In genomic region chr1:186297439-186297838, GRCh38 we compare ENCODE assay signal across 2 cellular contexts.
TF ChIP-seq lines count a peak whose summit lies in the region.

No MANE protein-coding gene starts in this region.

TF ChIP-seq in liver, 16 proteins besides CTCF, POLR2A, EP300 and RAD21 (continued from another document):
- TF ChIP-seq, protein P1, sequence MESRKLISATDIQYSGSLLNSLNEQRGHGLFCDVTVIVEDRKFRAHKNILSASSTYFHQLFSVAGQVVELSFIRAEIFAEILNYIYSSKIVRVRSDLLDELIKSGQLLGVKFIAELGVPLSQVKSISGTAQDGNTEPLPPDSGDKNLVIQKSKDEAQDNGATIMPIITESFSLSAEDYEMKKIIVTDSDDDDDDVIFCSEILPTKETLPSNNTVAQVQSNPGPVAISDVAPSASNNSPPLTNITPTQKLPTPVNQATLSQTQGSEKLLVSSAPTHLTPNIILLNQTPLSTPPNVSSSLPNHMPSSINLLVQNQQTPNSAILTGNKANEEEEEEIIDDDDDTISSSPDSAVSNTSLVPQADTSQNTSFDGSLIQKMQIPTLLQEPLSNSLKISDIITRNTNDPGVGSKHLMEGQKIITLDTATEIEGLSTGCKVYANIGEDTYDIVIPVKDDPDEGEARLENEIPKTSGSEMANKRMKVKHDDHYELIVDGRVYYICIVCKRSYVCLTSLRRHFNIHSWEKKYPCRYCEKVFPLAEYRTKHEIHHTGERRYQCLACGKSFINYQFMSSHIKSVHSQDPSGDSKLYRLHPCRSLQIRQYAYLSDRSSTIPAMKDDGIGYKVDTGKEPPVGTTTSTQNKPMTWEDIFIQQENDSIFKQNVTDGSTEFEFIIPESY (IDR thresholded peaks at IDR 0.05): no peak
- TF ChIP-seq RXRA (IDR thresholded peaks at IDR 0.05) (no peak), HNF4G (IDR thresholded peaks at IDR 0.05) (no peak), ATF3 (IDR thresholded peaks at IDR 0.05) (no peak), FOXA1 (IDR thresholded peaks at IDR 0.05) (no peak), HNF4A (conservative IDR thresholded peaks at IDR 0.05) (no peak)
TF ChIP-seq in liver: peak in this region for 0.

TF ChIP-seq in HepG2, 621 proteins besides CTCF, POLR2A, EP300 and RAD21 (continued from another document):
- TF ChIP-seq, protein P2, sequence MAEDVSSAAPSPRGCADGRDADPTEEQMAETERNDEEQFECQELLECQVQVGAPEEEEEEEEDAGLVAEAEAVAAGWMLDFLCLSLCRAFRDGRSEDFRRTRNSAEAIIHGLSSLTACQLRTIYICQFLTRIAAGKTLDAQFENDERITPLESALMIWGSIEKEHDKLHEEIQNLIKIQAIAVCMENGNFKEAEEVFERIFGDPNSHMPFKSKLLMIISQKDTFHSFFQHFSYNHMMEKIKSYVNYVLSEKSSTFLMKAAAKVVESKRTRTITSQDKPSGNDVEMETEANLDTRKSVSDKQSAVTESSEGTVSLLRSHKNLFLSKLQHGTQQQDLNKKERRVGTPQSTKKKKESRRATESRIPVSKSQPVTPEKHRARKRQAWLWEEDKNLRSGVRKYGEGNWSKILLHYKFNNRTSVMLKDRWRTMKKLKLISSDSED (CRISPR knock-in tag; IDR thresholded peaks at IDR 0.05): no peak
- TF ChIP-seq, protein P3, sequence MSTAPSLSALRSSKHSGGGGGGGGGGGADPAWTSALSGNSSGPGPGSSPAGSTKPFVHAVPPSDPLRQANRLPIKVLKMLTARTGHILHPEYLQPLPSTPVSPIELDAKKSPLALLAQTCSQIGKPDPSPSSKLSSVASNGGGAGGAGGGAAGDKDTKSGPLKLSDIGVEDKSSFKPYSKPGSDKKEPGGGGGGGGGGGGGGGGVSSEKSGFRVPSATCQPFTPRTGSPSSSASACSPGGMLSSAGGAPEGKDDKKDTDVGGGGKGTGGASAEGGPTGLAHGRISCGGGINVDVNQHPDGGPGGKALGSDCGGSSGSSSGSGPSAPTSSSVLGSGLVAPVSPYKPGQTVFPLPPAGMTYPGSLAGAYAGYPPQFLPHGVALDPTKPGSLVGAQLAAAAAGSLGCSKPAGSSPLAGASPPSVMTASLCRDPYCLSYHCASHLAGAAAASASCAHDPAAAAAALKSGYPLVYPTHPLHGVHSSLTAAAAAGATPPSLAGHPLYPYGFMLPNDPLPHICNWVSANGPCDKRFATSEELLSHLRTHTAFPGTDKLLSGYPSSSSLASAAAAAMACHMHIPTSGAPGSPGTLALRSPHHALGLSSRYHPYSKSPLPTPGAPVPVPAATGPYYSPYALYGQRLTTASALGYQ (CRISPR knock-in tag; IDR thresholded peaks at IDR 0.05): no peak
- TF ChIP-seq RNF219 (CRISPR knock-in tag; IDR thresholded peaks at IDR 0.05) (no peak), ZSCAN12 (CRISPR knock-in tag; IDR thresholded peaks at IDR 0.05) (no peak), RFX3 (CRISPR knock-in tag; IDR thresholded peaks at IDR 0.05) (no peak), MAFK (conservative IDR thresholded peaks at IDR 0.05 in 1 of 2, IDR thresholded peaks at IDR 0.05 in 1 of 2; ENCODE audit: low read length in 2 of 2) (no peak), ZSCAN21 (CRISPR knock-in tag; IDR thresholded peaks at IDR 0.05; ENCODE audit: borderline replicate concordance) (no peak), EHMT2 (IDR thresholded peaks at IDR 0.05; ENCODE audit: borderline replicate concordance, low read depth, low read length) (no peak), KIAA2018 (CRISPR knock-in tag; IDR thresholded peaks at IDR 0.05; ENCODE audit: borderline replicate concordance) (no peak), ZNF567 (CRISPR knock-in tag; IDR thresholded peaks at IDR 0.05; ENCODE audit: borderline replicate concordance) (no peak), ZNF17 (CRISPR knock-in tag; IDR thresholded peaks at IDR 0.05) (no peak), ZBTB4 (CRISPR knock-in tag; IDR thresholded peaks at IDR 0.05; ENCODE audit: borderline replicate concordance) (no peak)
- TF ChIP-seq, protein P4, sequence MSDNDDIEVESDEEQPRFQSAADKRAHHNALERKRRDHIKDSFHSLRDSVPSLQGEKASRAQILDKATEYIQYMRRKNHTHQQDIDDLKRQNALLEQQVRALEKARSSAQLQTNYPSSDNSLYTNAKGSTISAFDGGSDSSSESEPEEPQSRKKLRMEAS (IDR thresholded peaks at IDR 0.05): no peak
